Comparison of ENCODE assay signal across 19 cellular contexts in the genomic region with DNA sequence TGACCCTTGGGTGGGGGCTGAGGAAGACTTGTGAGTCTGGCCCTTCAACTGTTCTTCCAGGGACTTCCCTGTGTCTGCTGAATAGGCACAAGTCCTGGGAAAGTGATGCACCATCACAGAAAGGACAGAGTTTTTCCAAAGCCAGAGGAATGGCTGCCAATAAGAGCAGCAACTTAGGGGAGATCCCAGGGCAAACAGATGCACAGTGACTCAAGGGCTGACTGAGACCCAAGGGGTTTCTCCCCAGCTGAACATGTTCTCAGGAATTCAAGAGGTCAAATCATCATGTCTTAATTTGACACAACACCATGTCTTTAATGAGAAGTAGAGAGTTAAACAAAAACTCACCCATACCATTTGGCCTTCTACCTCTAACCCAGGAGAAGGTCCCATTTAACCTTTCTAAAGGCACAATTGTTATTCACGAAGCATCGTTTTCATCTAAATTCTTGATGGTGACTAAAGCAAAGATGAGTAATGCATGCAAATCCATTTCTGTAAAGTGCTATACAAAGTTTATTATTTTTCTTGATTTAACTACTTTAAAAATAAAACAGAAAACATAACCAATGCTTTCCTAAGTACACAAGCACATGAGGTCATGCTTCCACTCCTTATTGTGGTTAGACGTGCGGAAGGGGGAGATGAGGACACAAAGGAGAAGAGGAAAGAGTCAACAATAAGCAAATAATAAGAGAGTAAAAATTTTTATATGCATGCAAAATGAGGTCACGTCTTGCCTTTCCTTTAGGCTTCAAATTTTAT.
DNase-seq lines count a peak whose midpoint lies in the region; TF ChIP-seq lines count a peak whose summit lies in the region.
"Had no signal": no experiment of that assay in that cellular context is flagged by ENCODE, and none has a peak within 500 bp of the region (broad histone marks: within the 10 kb centered on the region; RNA-seq: fewer than 3 reads in every experiment).

No MANE protein-coding gene starts in this region.

- H3K4me3 ChIP-seq in SJCRH30 (peak overlapping the region; percentile 4), fibroblast of mammary gland (ENCODE audit: control insufficient read depth, low read depth, low read length) (no peak overlapping the region), ascending aorta (no peak overlapping the region)
- H3K4me3 ChIP-seq: gastroesophageal sphincter, left ventricle myocardium inferior, thyroid gland had no signal

- peak overlapping the region; percentile 66 for H3K27ac ChIP-seq in SJCRH30
- no peak overlapping the region for H3K27ac ChIP-seq in ascending aorta
- H3K27ac ChIP-seq: gastroesophageal sphincter, left ventricle myocardium inferior, thyroid gland had no signal

- H3K4me1 ChIP-seq in SJCRH30, result peaks cover 40% of the 10 kb centered on the region
- H3K4me1 ChIP-seq in ascending aorta, result no peaks in the 10 kb centered on the region

- DNase-seq in H4 (ENCODE audit: low spot score) (peak; percentile 17), SJCRH30 (peak; percentile 21 to 42), fibroblast of mammary gland (ENCODE audit: low read depth) (peak; percentile 93), stromal cell of bone marrow (ENCODE audit: low read depth) (peak; percentile 77), activated gamma-delta T cell treated with Interleukin-2 at 50 U/mL for 16 hours (no peak), ascending aorta (ENCODE audit: low spot score in 2 of 2) (no peak)
- DNase-seq in activated CD4-positive, alpha-beta T cell treated with anti-CD3 and anti-CD28 coated beads for 1 hour, result no peak
- DNase-seq: activated CD4-positive, alpha-beta T cell treated with anti-CD3 and anti-CD28 coated beads, Interleukin-2, amount 50 U/mL, for 1 hour; activated T-cell treated with anti-CD3 and anti-CD28 coated beads, Interleukin-2, amount 50 U/mL, for 1 hour; CD4-positive, alpha-beta memory T cell; central memory CD4-positive, alpha-beta T cell; DND-41; effector CD8-positive, alpha-beta T cell; left ventricle myocardium inferior; NCI-H187 treated with DMSO at 0.1 percent for 48 hours; NCI-H510A treated with DMSO at 0.1 percent for 48 hours; SK-N-SH; thyroid gland had no signal

- TF ChIP-seq CTCF in fibroblast of mammary gland (conservative IDR thresholded peaks at IDR 0.05; ENCODE audit: control insufficient read depth, insufficient read depth, low read depth, low read length), result no peak
- no peak for TF ChIP-seq CTCF in ascending aorta (IDR thresholded peaks at IDR 0.05)

- intact Hi-C loops in ascending aorta (cut with DNase I), result no loop called here

- H3K27me3 ChIP-seq in SJCRH30 (no peaks in the 10 kb centered on the region), ascending aorta (no peaks in the 10 kb centered on the region)
- H3K27me3 ChIP-seq: gastroesophageal sphincter, thyroid gland had no signal

- H3K9me3 ChIP-seq in SJCRH30 (replicated peaks) (no peaks in the 10 kb centered on the region), ascending aorta (no peaks in the 10 kb centered on the region)
- H3K9me3 ChIP-seq: gastroesophageal sphincter, left ventricle myocardium inferior, SK-N-SH, thyroid gland had no signal

- H3K36me3 ChIP-seq in SJCRH30, result no peaks in the 10 kb centered on the region
- no peaks in the 10 kb centered on the region for H3K36me3 ChIP-seq in ascending aorta
- H3K36me3 ChIP-seq: gastroesophageal sphincter, left ventricle myocardium inferior, thyroid gland had no signal

Comparison
In these comparisons a context has a peak if more than half of its experiments do, and no peak if none do; other contexts are left out.
1. DNase-seq: peak in H4 (single experiment), SJCRH30 (2 of 2), fibroblast of mammary gland (single experiment) and stromal cell of bone marrow (single experiment); none in activated gamma-delta T cell treated with Interleukin-2 at 50 U/mL for 16 hours (single experiment), ascending aorta (0 of 2) and activated CD4-positive, alpha-beta T cell treated with anti-CD3 and anti-CD28 coated beads for 1 hour (single experiment).